ENCODE assay signal across 8 cellular contexts in the genomic region with DNA sequence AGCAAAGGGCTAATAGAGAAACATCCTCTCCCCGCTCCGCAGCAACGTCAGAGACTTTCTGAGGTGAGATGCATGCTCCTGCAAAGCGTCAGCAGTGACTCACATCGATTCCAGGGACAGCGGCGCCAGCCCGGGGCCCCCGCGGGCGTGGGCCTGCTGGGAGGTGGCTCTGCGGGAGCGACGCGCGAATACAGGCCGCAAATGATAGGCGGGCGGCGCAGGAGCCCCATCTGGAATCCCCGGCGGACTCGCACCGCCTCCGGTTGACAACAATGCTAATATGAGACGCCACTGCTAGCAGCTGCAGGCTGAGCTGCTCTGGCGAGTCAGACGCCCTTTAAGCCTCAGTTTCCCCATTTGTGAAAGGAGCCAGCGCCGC. TPM values are rescaled to one million over a fixed set of nuclear protein-coding genes. Genes with fewer than 3 reads are reported as not detected.
DNase-seq lines count a peak whose midpoint lies in the region; ATAC-seq and TF ChIP-seq lines count a peak whose summit lies in the region.

No MANE protein-coding gene starts in this region.

- H3K27me3 Mint-ChIP-seq in activated naive CD4-positive, alpha-beta T cell treated with anti-CD3 and anti-CD28 coated beads, Interleukin-2, amount 10 ng/mL, durations not matched to agents 7 days and 5 days, result no peaks in the 10 kb centered on the region

- H3K36me3 ChIP-seq in SJCRH30, result peaks cover 14% of the 10 kb centered on the region
- H3K36me3 ChIP-seq in ovary, result no peaks in the 10 kb centered on the region
- H3K36me3 ChIP-seq in thymus (ENCODE audit: control insufficient read depth, insufficient read depth), result peaks cover 29% of the 10 kb centered on the region

- no peak for TF ChIP-seq POLR2A in ovary (IDR thresholded peaks at IDR 0.05)

- H3K4me1 ChIP-seq in SJCRH30 (peaks cover 9% of the 10 kb centered on the region), ovary (ENCODE audit: insufficient read depth) (peaks cover 3% of the 10 kb centered on the region), thymus (ENCODE audit: control insufficient read depth, insufficient read depth, low read length) (peaks cover 8% of the 10 kb centered on the region)

- TF ChIP-seq EP300 in ovary (IDR thresholded peaks at IDR 0.05), result no peak

- H3K9me3 Mint-ChIP-seq in activated naive CD4-positive, alpha-beta T cell treated with anti-CD3 and anti-CD28 coated beads, Interleukin-2, amount 10 ng/mL, durations not matched to agents 7 days and 5 days, result no peaks in the 10 kb centered on the region

- H3K27me3 ChIP-seq in SJCRH30 (no peaks in the 10 kb centered on the region), ovary (no peaks in the 10 kb centered on the region), thymus (ENCODE audit: control insufficient read depth, insufficient read depth) (no peaks in the 10 kb centered on the region)

- DNase-seq in NCI-H1092 treated with DMSO at 0.1 percent for 48 hours (lab: John Stamatoyannopoulos, UW) (peak; percentile 49), NCI-H1092 (lab: John Stamatoyannopoulos, UW) (no peak), HK-2 (ENCODE audit: unreplicated experiment) (peak; percentile 85), SJCRH30 (peak; percentile 59 to 63), Right ventricle myocardium inferior (ENCODE audit: missing footprints) (no peak), ovary (peak; percentile 36 to 71 (median 61))
- peak; percentile 87 for DNase-seq in activated naive CD4-positive, alpha-beta T cell treated with anti-CD3 and anti-CD28 coated beads, Interleukin-2, amount 10 ng/mL, durations not matched to agents 7 days and 5 days

- intact Hi-C loops in Right ventricle myocardium inferior (cut with DNase I), result loop anchor here (5.0 to 10.0 kb wide), 4 partner anchors 88 to 331 kb away; partner anchors contain the start of genes EP300, RBX1 and TEF
- intact Hi-C loops in ovary (cut with DNase I), result no loop called here

- peak overlapping the region; percentile 96 for H3K4me3 Mint-ChIP-seq in activated naive CD4-positive, alpha-beta T cell treated with anti-CD3 and anti-CD28 coated beads, Interleukin-2, amount 10 ng/mL, durations not matched to agents 7 days and 5 days

- peaks cover 22% of the 10 kb centered on the region for H3K36me3 Mint-ChIP-seq in activated naive CD4-positive, alpha-beta T cell treated with anti-CD3 and anti-CD28 coated beads, Interleukin-2, amount 10 ng/mL, durations not matched to agents 7 days and 5 days

- 0% methylated on average over 27 to 30 of the region's 30 CpGs for WGBS in ovary, 3 donors
- under 1% methylated on average over 30 of the region's 30 CpGs for WGBS in thymus

- ATAC-seq in Right ventricle myocardium inferior, result peak; percentile 4

- H3K4me3 ChIP-seq in SJCRH30 (peak overlapping the region; percentile 85), ovary (peak overlapping the region; percentile 97), thymus (ENCODE audit: low read length) (peak overlapping the region; percentile 94)

- no peaks in the 10 kb centered on the region for H3K9me3 ChIP-seq in SJCRH30 (replicated peaks)
- no peaks in the 10 kb centered on the region for H3K9me3 ChIP-seq in ovary
- H3K9me3 ChIP-seq in thymus (ENCODE audit: control insufficient read depth), result no peaks in the 10 kb centered on the region

- peaks cover 41% of the 10 kb centered on the region for H3K4me1 Mint-ChIP-seq in activated naive CD4-positive, alpha-beta T cell treated with anti-CD3 and anti-CD28 coated beads, Interleukin-2, amount 10 ng/mL, durations not matched to agents 7 days and 5 days

- CTCF ChIA-PET in activated naive CD4-positive, alpha-beta T cell treated with anti-CD3 and anti-CD28 coated beads, Interleukin-2, amount 10 ng/mL, durations not matched to agents 7 days and 5 days (lab: Charles Lee), result no interaction called here

- peak overlapping the region; percentile 100 for H3K27ac Mint-ChIP-seq in activated naive CD4-positive, alpha-beta T cell treated with anti-CD3 and anti-CD28 coated beads, Interleukin-2, amount 10 ng/mL, durations not matched to agents 7 days and 5 days

- no peak for TF ChIP-seq CTCF in ovary (IDR thresholded peaks at IDR 0.05)

- H3K27ac ChIP-seq in SJCRH30, result peak overlapping the region; percentile 76
- H3K27ac ChIP-seq in ovary, result peak overlapping the region; percentile 41 to 70
- peak overlapping the region; percentile 90 for H3K27ac ChIP-seq in thymus (ENCODE audit: low read depth)

RNA-seq across cellular contexts. Expression of gene RANGAP1, which starts 0.6 kb away (rescaled TPM):
- 55.4 and 56.5 TPM in 2 replicates for total RNA-seq in SJCRH30 (2014; rRNA removed; shearing (Covaris generic))
- total RNA-seq in Right ventricle myocardium inferior (51.5 TPM), ovary (10 to 100 TPM; 17.2 to 37.9 (median 33.7) TPM)
- polyA plus RNA-seq in ovary (10 to 100 TPM; 27.4 to 31.5 TPM), thymus (63.6 TPM)

RNA-seq across cellular contexts. Expression of gene ZC3H7B, which starts 15.9 kb away (rescaled TPM):
- 26.9 and 27.7 TPM in 2 replicates for total RNA-seq in SJCRH30 (2014; rRNA removed; shearing (Covaris generic))
- 45.5 TPM for total RNA-seq in Right ventricle myocardium inferior
- 10 to 100 TPM; 27.3 to 96.5 (median 88.0) TPM for total RNA-seq in ovary
- polyA plus RNA-seq in ovary, result 10 to 100 TPM; 30.7 to 63.1 TPM
- 29.8 TPM for polyA plus RNA-seq in thymus

RNA-seq across cellular contexts. Expression of gene CHADL, which starts 44.7 kb away (rescaled TPM):
- 1.9 and 2.9 TPM in 2 replicates for total RNA-seq in SJCRH30 (2014; rRNA removed; shearing (Covaris generic))
- total RNA-seq in Right ventricle myocardium inferior (26.4 TPM), ovary (1 to 10 TPM; 1.7 to 6.2 (median 2.6) TPM)
- polyA plus RNA-seq in ovary (1 to 10 TPM in 1 of 2 donors, under 1 TPM in 1; 0.08 to 4.4 TPM), thymus (3.4 TPM)

Comparison
In these comparisons a context has a peak if more than half of its experiments do, and no peak if none do; other contexts are left out.
1. DNase-seq: peak in NCI-H1092 treated with DMSO at 0.1 percent for 48 hours (single experiment), HK-2 (single experiment), SJCRH30 (2 of 2), activated naive CD4-positive, alpha-beta T cell treated with anti-CD3 and anti-CD28 coated beads, Interleukin-2, amount 10 ng/mL, durations not matched to agents 7 days and 5 days (single experiment) and ovary (5 of 5); none in NCI-H1092 (single experiment) and Right ventricle myocardium inferior (single experiment).
2. Peak in every context shown above with its lines, with median percentiles within 50 percentile points of each other: H3K27ac ChIP-seq and H3K4me3 ChIP-seq.